12 cellular contexts compared by ENCODE assay signal in the genomic region with DNA sequence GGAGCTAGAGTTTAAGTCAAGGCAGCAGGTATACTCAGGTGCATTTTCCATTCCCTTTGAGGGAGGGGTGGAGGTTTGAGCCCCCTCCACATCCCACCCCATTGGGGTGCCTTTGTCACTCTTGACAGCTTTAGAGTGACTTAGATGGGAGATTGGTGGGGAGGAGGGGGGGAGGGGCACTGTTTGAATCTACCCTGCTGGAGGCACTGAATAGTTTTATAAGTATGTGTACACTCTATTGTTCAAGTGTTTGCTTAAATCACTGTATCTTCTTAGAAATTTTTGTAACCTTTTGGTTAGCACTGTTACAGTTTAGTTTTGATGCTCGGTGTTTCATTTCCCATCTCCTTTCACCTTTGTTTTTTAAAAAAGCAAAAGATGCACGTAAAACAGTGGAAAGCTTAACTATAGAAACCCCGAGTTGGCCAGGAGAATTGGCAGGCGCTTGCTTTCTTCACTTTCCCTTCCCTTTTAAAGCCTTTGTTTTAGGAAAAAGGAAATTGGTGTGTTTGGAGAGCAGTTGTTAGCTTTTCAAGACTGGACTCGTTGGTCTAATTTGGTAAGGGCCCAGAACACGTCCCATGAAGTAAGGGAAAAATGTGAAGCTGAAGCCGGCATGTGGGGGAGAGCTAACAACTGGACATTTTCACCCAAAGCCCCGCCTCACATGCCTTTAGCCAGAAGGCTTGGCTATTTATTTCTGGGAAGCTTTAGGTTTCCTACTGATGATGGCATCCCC. TPM values are rescaled to one million over a fixed set of nuclear protein-coding genes. Genes with fewer than 3 reads are reported as not detected.
A peak's percentile ranks its signal among the peaks of the same experiment; 100 is the strongest.
DNase-seq lines count a peak whose midpoint lies in the region; ATAC-seq and TF ChIP-seq lines count a peak whose summit lies in the region.
"Had no signal": no experiment of that assay in that cellular context is flagged by ENCODE, and none has a peak within 500 bp of the region (broad histone marks: within the 10 kb centered on the region; RNA-seq: fewer than 3 reads in every experiment).

No MANE protein-coding gene starts in this region.

- ATAC-seq in natural killer cell (no peak), HG03469 (IDR thresholded peaks at IDR 0.05; ENCODE audit: unreplicated experiment) (no peak), HG03521 (IDR thresholded peaks at IDR 0.05; ENCODE audit: unreplicated experiment) (no peak)
- ATAC-seq in natural killer cell treated with Interleukin-12 subunit alpha and Interleukin-12 subunit beta and Interleukin-15 and Interleukin-18, amount 100 ng/mL, for 72 hours, result no peak
- ATAC-seq: right lobe of liver had no signal

- no peaks in the 10 kb centered on the region for H3K27me3 ChIP-seq in esophagus (ENCODE audit: control insufficient read depth in 1 of 2, insufficient read depth in 2 of 2, low read length in 2 of 2)
- no peaks in the 10 kb centered on the region for H3K27me3 ChIP-seq in neural progenitor cell
- H3K27me3 ChIP-seq: right lobe of liver had no signal

- H3K27me3 Mint-ChIP-seq in natural killer cell (ENCODE audit: low read depth in 2 of 2), result no peaks in the 10 kb centered on the region
- H3K27me3 Mint-ChIP-seq in natural killer cell treated with Interleukin-12 subunit alpha and Interleukin-12 subunit beta and Interleukin-15 and Interleukin-18, amount 100 ng/mL, for 72 hours, result no peaks in the 10 kb centered on the region
- H3K27me3 Mint-ChIP-seq in neural progenitor cell (ENCODE audit: insufficient read depth, low read depth), result peaks cover 5% of the 10 kb centered on the region

- no peak overlapping the region for H3K9ac ChIP-seq in neural progenitor cell

- no peak for DNase-seq in natural killer cell
- no peak for DNase-seq in natural killer cell treated with Interleukin-12 subunit alpha and Interleukin-12 subunit beta and Interleukin-15 and Interleukin-18, amount 100 ng/mL, for 72 hours (ENCODE audit: low spot score)
- no peak for DNase-seq in neural progenitor cell (ENCODE audit: low spot score)
- no peak for DNase-seq in DMS53 (lab: John Stamatoyannopoulos, UW)
- DNase-seq in stimulated activated CD4-positive, alpha-beta T cell treated with anti-CD3 and anti-CD28 coated beads, Interleukin-15, amount 100 ng/mL, for 24 hours, result no peak
- DNase-seq: NCI-H524 treated with DMSO at 0.1 percent for 48 hours; right lobe of liver; stimulated activated CD8-positive, alpha-beta memory T cell treated with anti-CD3 and anti-CD28 coated beads, Interleukin-4, amount 100 ng/mL, for 48 hours; T-helper 2 cell had no signal

- H3K27ac ChIP-seq in esophagus (ENCODE audit: low read depth in 2 of 2, low read length in 1 of 2) (peak overlapping the region; percentile 60 to 91), neural progenitor cell (no peak overlapping the region)
- H3K27ac ChIP-seq: right lobe of liver had no signal

- H3K4me1 Mint-ChIP-seq in natural killer cell (peaks cover 67 to 71% of the 10 kb centered on the region in 2 donors), neural progenitor cell (peaks cover 15% of the 10 kb centered on the region)
- H3K4me1 Mint-ChIP-seq in natural killer cell treated with Interleukin-12 subunit alpha and Interleukin-12 subunit beta and Interleukin-15 and Interleukin-18, amount 100 ng/mL, for 72 hours (ENCODE audit: low read depth in 2 of 2), result peaks cover 58 to 60% of the 10 kb centered on the region in 2 donors

- no peaks in the 10 kb centered on the region for H3K36me3 ChIP-seq in esophagus (ENCODE audit: control insufficient read depth in 2 of 2, insufficient read depth in 2 of 2, low read length in 1 of 2)
- no peaks in the 10 kb centered on the region for H3K36me3 ChIP-seq in neural progenitor cell
- H3K36me3 ChIP-seq: right lobe of liver had no signal

- no peak overlapping the region for H3K4me3 ChIP-seq in esophagus (ENCODE audit: low read depth in 1 of 2, low read length in 2 of 2)
- no peak overlapping the region for H3K4me3 ChIP-seq in neural progenitor cell
- H3K4me3 ChIP-seq: right lobe of liver had no signal

- H3K27ac Mint-ChIP-seq in natural killer cell (peak overlapping the region; percentile 55 to 88), neural progenitor cell (no peak overlapping the region)
- no peak overlapping the region for H3K27ac Mint-ChIP-seq in natural killer cell treated with Interleukin-12 subunit alpha and Interleukin-12 subunit beta and Interleukin-15 and Interleukin-18, amount 100 ng/mL, for 72 hours

- H3K36me3 Mint-ChIP-seq in natural killer cell (no peaks in the 10 kb centered on the region), neural progenitor cell (peaks cover 50% of the 10 kb centered on the region)
- no peaks in the 10 kb centered on the region for H3K36me3 Mint-ChIP-seq in natural killer cell treated with Interleukin-12 subunit alpha and Interleukin-12 subunit beta and Interleukin-15 and Interleukin-18, amount 100 ng/mL, for 72 hours

- peaks cover 11% of the 10 kb centered on the region for H3F3A ChIP-seq in neural progenitor cell (ENCODE audit: low read depth)

- H3K9me3 ChIP-seq in esophagus (ENCODE audit: control insufficient read depth in 2 of 2, insufficient read depth in 1 of 2, low read depth in 1 of 2, low read length in 1 of 2) (no peaks in the 10 kb centered on the region), neural progenitor cell (ENCODE audit: low read depth) (no peaks in the 10 kb centered on the region)
- H3K9me3 ChIP-seq: right lobe of liver had no signal

- peaks cover 100% of the 10 kb centered on the region for H3K79me2 ChIP-seq in neural progenitor cell (ENCODE audit: low read depth)

- H3K9me3 Mint-ChIP-seq in natural killer cell (no peaks in the 10 kb centered on the region), neural progenitor cell (peaks cover 9% of the 10 kb centered on the region)
- no peaks in the 10 kb centered on the region for H3K9me3 Mint-ChIP-seq in natural killer cell treated with Interleukin-12 subunit alpha and Interleukin-12 subunit beta and Interleukin-15 and Interleukin-18, amount 100 ng/mL, for 72 hours

- H3K4me3 Mint-ChIP-seq in natural killer cell, result no peak overlapping the region
- no peak overlapping the region for H3K4me3 Mint-ChIP-seq in natural killer cell treated with Interleukin-12 subunit alpha and Interleukin-12 subunit beta and Interleukin-15 and Interleukin-18, amount 100 ng/mL, for 72 hours
- no peak overlapping the region for H3K4me3 Mint-ChIP-seq in neural progenitor cell

- 24 to 45% methylated on average over 8 of the region's 8 CpGs for WGBS in esophagus, 2 donors

- H2AFZ ChIP-seq in neural progenitor cell (replicated peaks), result no peak overlapping the region

- intact Hi-C loops in natural killer cell (cut with micrococcal nuclease), result no loop called here

- H3K4me1 ChIP-seq in esophagus (ENCODE audit: control insufficient read depth in 2 of 2, insufficient read depth in 2 of 2, low read length in 1 of 2) (peaks cover 7 to 11% of the 10 kb centered on the region in 2 donors), neural progenitor cell (peaks cover 30% of the 10 kb centered on the region)

- H3K4me2 ChIP-seq in neural progenitor cell, result peak overlapping the region; percentile 34

- peaks cover 100% of the 10 kb centered on the region for H4K20me1 ChIP-seq in neural progenitor cell (ENCODE audit: low read depth)

- TF ChIP-seq CTCF in natural killer cell (IDR thresholded peaks at IDR 0.05) (no peak), neural progenitor cell (IDR thresholded peaks at IDR 0.05) (no peak)

RNA-seq across cellular contexts. Expression of a gene that starts 42.8 kb away (rescaled TPM):
- total RNA-seq in natural killer cell, result 100 to 1,000 TPM; 112 to 141 (median 138) TPM
- 10 to 100 TPM; 43.6 to 52.7 TPM for total RNA-seq in natural killer cell treated with Interleukin-12 subunit alpha and Interleukin-12 subunit beta and Interleukin-15 and Interleukin-18, amount 100 ng/mL, for 72 hours
- polyA plus RNA-seq in esophagus, result 1 to 10 TPM; 2.3 to 8.2 TPM
- total RNA-seq in neural progenitor cell (ENCODE audit: low replicate concordance), result 35.9 and 60.0 TPM in 2 replicates

Comparison
In these comparisons a context has a peak if more than half of its experiments do, and no peak if none do; other contexts are left out.
1. H3K27ac Mint-ChIP-seq: peak in natural killer cell (2 of 2); none in natural killer cell treated with Interleukin-12 subunit alpha and Interleukin-12 subunit beta and Interleukin-15 and Interleukin-18, amount 100 ng/mL, for 72 hours (0 of 2) and neural progenitor cell (single experiment).